Comparison of ENCODE assay signal across 8 cellular contexts in genomic region chr7:155297517-155298287, GRCh38. TPM values are rescaled to one million over a fixed set of nuclear protein-coding genes. Genes with fewer than 3 reads are reported as not detected.
DNase-seq lines count a peak whose midpoint lies in the region; ATAC-seq and TF ChIP-seq lines count a peak whose summit lies in the region.

INSIG1 (plus strand) TSS chr7:155297878; CDS start chr7:155298286, 408 bp downstream.

- CTCF ChIA-PET in AG04450 (lab: Charles Lee) (interaction anchor here (0.6 to 3.3 kb wide), 4 partner anchors 38 to 306 kb away, joined by 3 to 18 read pairs (median 5); no protein-coding TSS in a partner anchor), activated B cell treated with CpG ODN at 0.5 μM for 24 hours (lab: Charles Lee) (interaction anchor here (0.7 to 1.2 kb wide), 4 partner anchors 48 to 371 kb away, joined by 3 read pairs; no protein-coding TSS in a partner anchor)

- H3K27ac Mint-ChIP-seq in activated B cell treated with CpG ODN at 0.5 μM for 24 hours: peak within 1 kb of the TSS; percentile 94

- H3K27me3 Mint-ChIP-seq in activated B cell treated with CpG ODN at 0.5 μM for 24 hours: peaks cover 2% of the 10 kb centered on the region

- POLR2A ChIA-PET in AG04450 (lab: Yijun Ruan, JAX) (interaction anchor here (0.6 to 3.1 kb wide), 8 partner anchors 64 to 295 kb away, joined by 4 to 14 read pairs (median 4); partner anchors contain the start of gene PAXIP1), activated B cell treated with CpG ODN at 0.5 μM for 24 hours (lab: Charles Lee) (interaction anchor here (0.8 to 4.8 kb wide), 15 partner anchors 9 to 1595 kb away, joined by 4 to 176 read pairs (median 6); partner anchors contain the start of genes LMBR1 and PAXIP1)

- DNase-seq in AG04450 (ENCODE audit: low read depth, low spot score) (peak; percentile 77), NCI-H2196 treated with DMSO at 0.1 percent for 48 hours (lab: John Stamatoyannopoulos, UW; ENCODE audit: unreplicated experiment) (peak; percentile 53), activated B cell treated with CpG ODN at 0.5 μM for 24 hours (peak; percentile 99), cardiac fibroblast (ENCODE audit: low read depth in 2 of 2) (peak; percentile 92 to 97), iris pigment epithelial cell (ENCODE audit: low read depth) (peak; percentile 93)
- peak; percentile 88 to 93 for DNase-seq in stimulated activated CD4-positive, alpha-beta T cell treated with anti-CD3 and anti-CD28 coated beads, Interleukin-15, amount 100 ng/mL, for 1 hour (ENCODE audit: low read depth in 1 of 2, low spot score in 1 of 2)

- no peaks in the 10 kb centered on the region for H3K27me3 ChIP-seq in AG04450 (ENCODE audit: control insufficient read depth, insufficient read depth, low read length)

- H3K27ac ChIP-seq in AG04450 (ENCODE audit: low read depth, low read length): peak within 1 kb of the TSS; percentile 92

- peaks cover 42% of the 10 kb centered on the region for H3K4me1 Mint-ChIP-seq in activated B cell treated with CpG ODN at 0.5 μM for 24 hours

- ATAC-seq in GM18873 (IDR thresholded peaks at IDR 0.05; ENCODE audit: low FRiP score, unreplicated experiment): peak; percentile 42
- peak; percentile 67 for ATAC-seq in HG03135 (IDR thresholded peaks at IDR 0.05; ENCODE audit: unreplicated experiment)
- peak; percentile 63 for ATAC-seq in activated B cell treated with CpG ODN at 0.5 μM for 24 hours (ENCODE audit: low read depth)

- H3K4me3 Mint-ChIP-seq in activated B cell treated with CpG ODN at 0.5 μM for 24 hours: peak within 1 kb of the TSS; percentile 94

- peaks cover 37% of the 10 kb centered on the region for H3K36me3 Mint-ChIP-seq in activated B cell treated with CpG ODN at 0.5 μM for 24 hours (ENCODE audit: low read depth)

- H3K9me3 ChIP-seq in AG04450 (ENCODE audit: control insufficient read depth, insufficient read depth, low read length): no peaks in the 10 kb centered on the region

- H3K9me3 Mint-ChIP-seq in activated B cell treated with CpG ODN at 0.5 μM for 24 hours: no peaks in the 10 kb centered on the region

- intact Hi-C loops in activated B cell treated with CpG ODN at 0.5 μM for 24 hours (cut with micrococcal nuclease): loop anchor here (1.0 to 10.0 kb wide), 10 partner anchors 47 to 1841 kb away; partner anchors contain the start of genes PAXIP1, RBM33, RNF32 and UBE3C

- no peak for TF ChIP-seq CTCF in AG04450 (IDR thresholded peaks at IDR 0.05; ENCODE audit: low read depth, low read length)
- TF ChIP-seq CTCF in activated B cell treated with CpG ODN at 0.5 μM for 24 hours (IDR thresholded peaks at IDR 0.05): no peak
- TF ChIP-seq CTCF in cardiac fibroblast (IDR thresholded peaks at IDR 0.05; ENCODE audit: low read depth, low read length): no peak

- H3K4me3 ChIP-seq in AG04450 (ENCODE audit: low read depth, low read length) (peak within 1 kb of the TSS; percentile 73), cardiac fibroblast (replicated peaks in 1 of 2; ENCODE audit: low read depth in 2 of 2, low read length in 2 of 2) (peak within 1 kb of the TSS; percentile 85 to 87)

RNA-seq across cellular contexts. Expression of gene INSIG1, which starts in this region (rescaled TPM):
- 26.5 and 29.4 TPM in 2 replicates for polyA plus RNA-seq in AG04450 (2011; rRNA removed)
- polyA minus RNA-seq in AG04450 (2011; rRNA and poly(A)+ RNA removed): 22.4 and 24.6 TPM in 2 replicates
- 76.0 and 79.6 TPM in 2 replicates for total RNA-seq in activated B cell treated with CpG ODN at 0.5 μM for 24 hours

Comparison
In these comparisons a context has a peak if more than half of its experiments do, and no peak if none do; other contexts are left out.
1. Peak in every context shown above with its lines: DNase-seq, ATAC-seq, H3K4me3 ChIP-seq and H3K27ac ChIP-seq.